13 cellular contexts compared by ENCODE assay signal in genomic region chrX:110037181-110037580, GRCh38. TPM values are rescaled to one million over a fixed set of nuclear protein-coding genes. Genes with fewer than 3 reads are reported as not detected.
A peak's percentile ranks its signal among the peaks of the same experiment; 100 is the strongest.
DNase-seq lines count a peak whose midpoint lies in the region; ATAC-seq and TF ChIP-seq lines count a peak whose summit lies in the region.
"Had no signal": no experiment of that assay in that cellular context is flagged by ENCODE, and none has a peak within 500 bp of the region (broad histone marks: within the 10 kb centered on the region; RNA-seq: fewer than 3 reads in every experiment).

No MANE protein-coding gene starts in this region.

- intact Hi-C loops in sciatic nerve (cut with DNase I) = no loop called here

- H3K27me3 ChIP-seq in Karpas-422 (ENCODE audit: low read length) (no peaks in the 10 kb centered on the region), WERI-Rb-1 (ENCODE audit: insufficient read depth, low read depth, severe bottlenecking) (no peaks in the 10 kb centered on the region)

- peaks cover 36% of the 10 kb centered on the region for H3K79me2 ChIP-seq in Karpas-422 (ENCODE audit: low read length)

- H3K4me2 ChIP-seq in Karpas-422 (ENCODE audit: low read depth, low read length, poor library complexity, severe bottlenecking) = peak overlapping the region; percentile 14

- DNase-seq in NCI-H82 (lab: John Stamatoyannopoulos, UW) (peak; percentile 9), NCI-H82 treated with DMSO at 0.1 percent for 48 hours (lab: John Stamatoyannopoulos, UW; ENCODE audit: unreplicated experiment) (no peak), Karpas-422 (no peak), dermis blood vessel endothelial cell (peak; percentile 30), lung microvascular endothelial cell (ENCODE audit: low read depth in 2 of 2) (peak; percentile 24 to 56), WERI-Rb-1 (no peak), sciatic nerve (ENCODE audit: low spot score) (no peak)
- DNase-seq: C1 segment of cervical spinal cord, NCI-H146, NCI-H2227 treated with DMSO at 0.1 percent for 48 hours had no signal

- H3K36me3 ChIP-seq in Karpas-422 (ENCODE audit: insufficient read depth, low read length) (no peaks in the 10 kb centered on the region), WERI-Rb-1 (no peaks in the 10 kb centered on the region)

- no peak overlapping the region for H2AFZ ChIP-seq in Karpas-422 (ENCODE audit: low read length)

- H3K4me1 ChIP-seq in Karpas-422 (ENCODE audit: low read length) = peaks cover 20% of the 10 kb centered on the region

- H3K9me3 ChIP-seq in Karpas-422 (ENCODE audit: low read length) (no peaks in the 10 kb centered on the region), WERI-Rb-1 (ENCODE audit: severe bottlenecking) (no peaks in the 10 kb centered on the region)

- H3K9me2 ChIP-seq in Karpas-422 (replicated peaks; ENCODE audit: insufficient read depth, low read length) = no peaks in the 10 kb centered on the region

- ATAC-seq in HG03457 (IDR thresholded peaks at IDR 0.05; ENCODE audit: unreplicated experiment) = no peak
- ATAC-seq in sciatic nerve = no peak
- ATAC-seq: Right ventricle myocardium inferior had no signal

- H3K27ac ChIP-seq in Karpas-422 (ENCODE audit: low read length) (peak overlapping the region; percentile 29; the same call in 1 of the 2 replicates), WERI-Rb-1 (no peak overlapping the region)
- H3K27ac ChIP-seq: 22Rv1 had no signal

- H3K9ac ChIP-seq in Karpas-422 (ENCODE audit: low read length) = no peak overlapping the region

- H4K20me1 ChIP-seq in Karpas-422 (ENCODE audit: insufficient read depth, low read depth, low read length) = no peaks in the 10 kb centered on the region

- no peak for TF ChIP-seq CTCF in WERI-Rb-1 (IDR thresholded peaks at IDR 0.05; ENCODE audit: low read depth, low read length)

- H3K4me3 ChIP-seq in Karpas-422 (ENCODE audit: low read length) = no peak overlapping the region
- H3K4me3 ChIP-seq in WERI-Rb-1 (ENCODE audit: low read depth, low read length) = no peak overlapping the region

RNA-seq across cellular contexts. Expression of gene TMEM164, which starts 34.3 kb away (rescaled TPM):
- 14.1 and 16.2 TPM in 2 replicates for total RNA-seq in Karpas-422 (2014; rRNA removed; shearing (Covaris generic); ENCODE audit: low replicate concordance)
- 17.2 and 23.5 TPM in 2 replicates for total RNA-seq in dermis blood vessel endothelial cell
- total RNA-seq in lung microvascular endothelial cell = 20.3 and 21.2 TPM in 2 replicates
- 12.8 TPM for total RNA-seq in sciatic nerve

Comparison
In these comparisons a context has a peak if more than half of its experiments do, and no peak if none do; other contexts are left out.
1. DNase-seq: peak in NCI-H82 (single experiment), dermis blood vessel endothelial cell (single experiment) and lung microvascular endothelial cell (2 of 2); none in NCI-H82 treated with DMSO at 0.1 percent for 48 hours (single experiment), Karpas-422 (single experiment), WERI-Rb-1 (single experiment) and sciatic nerve (single experiment).